In genomic region chr14:105025429-105025828, GRCh38 we compare ENCODE assay signal across 11 cellular contexts. TPM values are rescaled to one million over a fixed set of nuclear protein-coding genes. Genes with fewer than 3 reads are reported as not detected.
A peak's percentile ranks its signal among the peaks of the same experiment; 100 is the strongest.
DNase-seq lines count a peak whose midpoint lies in the region; ATAC-seq, FAIRE-seq and TF ChIP-seq lines count a peak whose summit lies in the region.
"Had no signal": no experiment of that assay in that cellular context is flagged by ENCODE, and none has a peak within 500 bp of the region (broad histone marks: within the 10 kb centered on the region; RNA-seq: fewer than 3 reads in every experiment).

No MANE protein-coding gene starts in this region.

- WGBS in testis, 2 donors: 91 to 93% methylated on average over 6 of the region's 6 CpGs

- H3K27me3 ChIP-seq in SJCRH30 (no peaks in the 10 kb centered on the region), endothelial cell of umbilical vein (ENCODE audit: control insufficient read depth in 2 of 2, insufficient read depth in 2 of 2, low read length in 2 of 2) (no peaks in the 10 kb centered on the region), testis (no peaks in the 10 kb centered on the region)
- H3K27me3 ChIP-seq: pancreas had no signal

- no peak for TF ChIP-seq CTCF in endothelial cell of umbilical vein (IDR thresholded peaks at IDR 0.05; ENCODE audit: extremely low read depth in 1 of 2, insufficient read depth in 1 of 2, low read depth in 1 of 2, low read length in 2 of 2)
- TF ChIP-seq CTCF in testis (IDR thresholded peaks at IDR 0.05): no peak

- H3K27ac ChIP-seq in SJCRH30 (peak overlapping the region; percentile 14; the same call in 1 of the 2 replicates), endothelial cell of umbilical vein (ENCODE audit: insufficient read depth, low read depth, low read length) (peak overlapping the region; percentile 70), testis (no peak overlapping the region)
- H3K27ac ChIP-seq: pancreas, WERI-Rb-1 had no signal

- dilution Hi-C loops in endothelial cell of umbilical vein (cut with MboI; ENCODE audit: extremely low pct_ligation_motif_present, low sequenced_read_pairs): no loop called here

- H3K4me1 ChIP-seq in SJCRH30 (peaks cover 19% of the 10 kb centered on the region), endothelial cell of umbilical vein (ENCODE audit: control insufficient read depth, extremely low read depth, insufficient read depth, low read length) (peaks cover 44% of the 10 kb centered on the region), testis (peaks cover 6% of the 10 kb centered on the region)

- H3K4me3 Mint-ChIP-seq in activated naive CD4-positive, alpha-beta T cell treated with anti-CD3 and anti-CD28 coated beads, Interleukin-2, amount 10 ng/mL, durations not matched to agents 7 days and 5 days: no peak overlapping the region
- no peak overlapping the region for H3K4me3 Mint-ChIP-seq in stimulated activated memory B cell treated with anti-CD40 and anti-IgM and Interleukin-4, amounts not matched to agents 10 μg/mL and 1 μg/mL and 100 μg/mL, for 72 hours

- H3K9me1 ChIP-seq in endothelial cell of umbilical vein (replicated peaks; ENCODE audit: control insufficient read depth, extremely low read depth, insufficient read depth, low read length): no peaks in the 10 kb centered on the region

- H3K27ac Mint-ChIP-seq in activated naive CD4-positive, alpha-beta T cell treated with anti-CD3 and anti-CD28 coated beads, Interleukin-2, amount 10 ng/mL, durations not matched to agents 7 days and 5 days: peak overlapping the region; percentile 58
- H3K27ac Mint-ChIP-seq in stimulated activated memory B cell treated with anti-CD40 and anti-IgM and Interleukin-4, amounts not matched to agents 10 μg/mL and 1 μg/mL and 100 μg/mL, for 72 hours: peak overlapping the region; percentile 86

- FAIRE-seq in endothelial cell of umbilical vein (lab: Jason Lieb, UNC): no peak
- FAIRE-seq: pancreas had no signal

- POLR2A ChIA-PET in endothelial cell of umbilical vein (lab: Charles Lee): no interaction called here

- H3K4me3 ChIP-seq in SJCRH30: no peak overlapping the region
- H3K4me3 ChIP-seq in endothelial cell of umbilical vein (replicated peaks in 1 of 3; ENCODE audit: insufficient read depth in 1 of 3, low read depth in 1 of 3, low read length in 3 of 3): no peak overlapping the region
- no peak overlapping the region for H3K4me3 ChIP-seq in testis
- H3K4me3 ChIP-seq: pancreas had no signal

- H3K9me3 ChIP-seq in SJCRH30 (replicated peaks): no peaks in the 10 kb centered on the region
- peaks cover 2% of the 10 kb centered on the region for H3K9me3 ChIP-seq in endothelial cell of umbilical vein (replicated peaks; ENCODE audit: control insufficient read depth, insufficient read depth, low read length)
- no peaks in the 10 kb centered on the region for H3K9me3 ChIP-seq in testis
- H3K9me3 ChIP-seq: pancreas had no signal

- no peak for TF ChIP-seq POLR2A in endothelial cell of umbilical vein (IDR thresholded peaks at IDR 0.05; ENCODE audit: low read depth, low read length)
- no peak for TF ChIP-seq POLR2A in testis (IDR thresholded peaks at IDR 0.05)

- H3K9me3 Mint-ChIP-seq in activated naive CD4-positive, alpha-beta T cell treated with anti-CD3 and anti-CD28 coated beads, Interleukin-2, amount 10 ng/mL, durations not matched to agents 7 days and 5 days: no peaks in the 10 kb centered on the region
- H3K9me3 Mint-ChIP-seq in stimulated activated memory B cell treated with anti-CD40 and anti-IgM and Interleukin-4, amounts not matched to agents 10 μg/mL and 1 μg/mL and 100 μg/mL, for 72 hours: peaks cover 3% of the 10 kb centered on the region

- no peaks in the 10 kb centered on the region for H3K36me3 ChIP-seq in SJCRH30
- H3K36me3 ChIP-seq in endothelial cell of umbilical vein (ENCODE audit: control insufficient read depth in 2 of 2, extremely low read depth in 1 of 2, insufficient read depth in 2 of 2, low read length in 2 of 2): no peaks in the 10 kb centered on the region
- no peaks in the 10 kb centered on the region for H3K36me3 ChIP-seq in testis (ENCODE audit: low read depth, missing control alignments)
- H3K36me3 ChIP-seq: pancreas had no signal

- H3K36me3 Mint-ChIP-seq in activated naive CD4-positive, alpha-beta T cell treated with anti-CD3 and anti-CD28 coated beads, Interleukin-2, amount 10 ng/mL, durations not matched to agents 7 days and 5 days: no peaks in the 10 kb centered on the region
- peaks cover 5% of the 10 kb centered on the region for H3K36me3 Mint-ChIP-seq in stimulated activated memory B cell treated with anti-CD40 and anti-IgM and Interleukin-4, amounts not matched to agents 10 μg/mL and 1 μg/mL and 100 μg/mL, for 72 hours

- ATAC-seq in stimulated activated memory B cell treated with anti-CD40 and anti-IgM and Interleukin-4, amounts not matched to agents 10 μg/mL and 1 μg/mL and 100 μg/mL, for 72 hours: no peak
- no peak for ATAC-seq in GM18870 (IDR thresholded peaks at IDR 0.05; ENCODE audit: unreplicated experiment)
- no peak for ATAC-seq in HG02588 (IDR thresholded peaks at IDR 0.05; ENCODE audit: unreplicated experiment)
- ATAC-seq: pancreas had no signal

- CTCF ChIA-PET in activated naive CD4-positive, alpha-beta T cell treated with anti-CD3 and anti-CD28 coated beads, Interleukin-2, amount 10 ng/mL, durations not matched to agents 7 days and 5 days (lab: Charles Lee): interaction anchor here (2.0 kb wide), 1 partner anchor 17 kb away, joined by 4 read pairs; no protein-coding TSS in a partner anchor
- CTCF ChIA-PET in endothelial cell of umbilical vein (lab: Charles Lee): interaction anchor here (1.0 to 1.6 kb wide), 3 partner anchors 20 to 55 kb away, joined by 3 to 7 read pairs (median 5); no protein-coding TSS in a partner anchor

- peaks cover 40% of the 10 kb centered on the region for H3K4me1 Mint-ChIP-seq in activated naive CD4-positive, alpha-beta T cell treated with anti-CD3 and anti-CD28 coated beads, Interleukin-2, amount 10 ng/mL, durations not matched to agents 7 days and 5 days
- peaks cover 40% of the 10 kb centered on the region for H3K4me1 Mint-ChIP-seq in stimulated activated memory B cell treated with anti-CD40 and anti-IgM and Interleukin-4, amounts not matched to agents 10 μg/mL and 1 μg/mL and 100 μg/mL, for 72 hours

- intact Hi-C loops in endothelial cell of umbilical vein (cut with micrococcal nuclease) (no loop called here), testis (cut with DNase I; ENCODE audit: low total_unique reads) (loop anchor here (10.0 kb wide), 1 partner anchor 51 kb away; the partner anchor contains the start of gene AHNAK2)

- no peak overlapping the region for H2AFZ ChIP-seq in endothelial cell of umbilical vein (ENCODE audit: low read depth, low read length)

- peaks cover 5% of the 10 kb centered on the region for H3K79me2 ChIP-seq in endothelial cell of umbilical vein (ENCODE audit: control insufficient read depth, insufficient read depth, low read length)

- H3K4me2 ChIP-seq in endothelial cell of umbilical vein (ENCODE audit: insufficient read depth, low read length): peak overlapping the region; percentile 79

- TSS peak; percentile 17 for BruUV-seq in endothelial cell of umbilical vein (replicated peaks; lab: Mats Ljungman, UMichigan)

- H3K27me3 Mint-ChIP-seq in activated naive CD4-positive, alpha-beta T cell treated with anti-CD3 and anti-CD28 coated beads, Interleukin-2, amount 10 ng/mL, durations not matched to agents 7 days and 5 days: no peaks in the 10 kb centered on the region
- no peaks in the 10 kb centered on the region for H3K27me3 Mint-ChIP-seq in stimulated activated memory B cell treated with anti-CD40 and anti-IgM and Interleukin-4, amounts not matched to agents 10 μg/mL and 1 μg/mL and 100 μg/mL, for 72 hours

- H4K20me1 ChIP-seq in endothelial cell of umbilical vein (replicated peaks; ENCODE audit: control insufficient read depth, extremely low read depth, insufficient read depth, low read length): no peaks in the 10 kb centered on the region

- DNase-seq in activated naive CD4-positive, alpha-beta T cell treated with anti-CD3 and anti-CD28 coated beads, Interleukin-2, amount 10 ng/mL, durations not matched to agents 7 days and 5 days: no peak
- no peak for DNase-seq in activated naive CD4-positive, alpha-beta T cell treated with anti-CD3 and anti-CD28 coated beads, Interleukin-2, amount 50 U/mL, for 16 hours
- no peak for DNase-seq in SJCRH30
- DNase-seq in endothelial cell of umbilical vein (ENCODE audit: low read depth, low spot score): no peak
- DNase-seq in testis: no peak
- DNase-seq: DMS79 treated with DMSO at 0.1 percent for 48 hours, pancreas, WERI-Rb-1 had no signal

- H3K9ac ChIP-seq in endothelial cell of umbilical vein (replicated peaks; ENCODE audit: extremely low read depth, insufficient read depth, low read length): peak overlapping the region; percentile 19

RNA-seq across cellular contexts. Expression of gene CDCA4, which starts 4.5 kb away (rescaled TPM):
- total RNA-seq in SJCRH30 (2014; rRNA removed; shearing (Covaris generic)): 92.3 and 98.0 TPM in 2 replicates
- total RNA-seq in endothelial cell of umbilical vein (44.5 and 46.3 TPM in 2 replicates), testis (10 to 100 TPM; 26.2 to 27.5 TPM)
- polyA plus RNA-seq in endothelial cell of umbilical vein (29.9 and 35.5 TPM in 2 replicates), testis (ENCODE audit: insufficient read depth, low read depth, low replicate concordance) (18.3 TPM)
- polyA plus RNA-seq in endothelial cell of umbilical vein (2011; cell fraction: cytosol; rRNA removed): 25.0 and 29.3 TPM in 2 replicates
- 16.5 and 17.0 TPM in 2 replicates for polyA plus RNA-seq in endothelial cell of umbilical vein (2011; cell fraction: nucleus; rRNA removed)
- polyA plus RNA-seq in endothelial cell of umbilical vein (2012): 21.2 and 29.7 TPM in 2 replicates
- polyA minus RNA-seq in endothelial cell of umbilical vein: 17.8 and 19.9 TPM in 2 replicates
- 25.6 TPM for polyA minus RNA-seq in endothelial cell of umbilical vein (2011; cell fraction: cytosol; rRNA and poly(A)+ RNA removed)
- 7.7 and 8.7 TPM in 2 replicates for polyA minus RNA-seq in endothelial cell of umbilical vein (2011; cell fraction: nucleus; rRNA and poly(A)+ RNA removed)

RNA-seq across cellular contexts. Expression of gene GPR132, which starts 39.8 kb away (rescaled TPM):
- 0.40 and 0.63 TPM in 2 replicates for total RNA-seq in SJCRH30 (2014; rRNA removed; shearing (Covaris generic))
- not detected in 2 replicates for total RNA-seq in endothelial cell of umbilical vein
- not detected in 2 replicates for polyA plus RNA-seq in endothelial cell of umbilical vein
- 0.03 TPM in 1 of 2 replicates, not detected in the other for polyA plus RNA-seq in endothelial cell of umbilical vein (2011; cell fraction: cytosol; rRNA removed)
- not detected in 2 replicates for polyA plus RNA-seq in endothelial cell of umbilical vein (2011; cell fraction: nucleus; rRNA removed)
- 0.13 and 0.30 TPM in 2 replicates for polyA plus RNA-seq in endothelial cell of umbilical vein (2012)
- 0.56 TPM in 1 of 2 replicates, not detected in the other for polyA minus RNA-seq in endothelial cell of umbilical vein
- polyA minus RNA-seq in endothelial cell of umbilical vein (2011; cell fraction: cytosol; rRNA and poly(A)+ RNA removed): not detected
- not detected in 2 replicates for polyA minus RNA-seq in endothelial cell of umbilical vein (2011; cell fraction: nucleus; rRNA and poly(A)+ RNA removed)
- 1 to 10 TPM; 2.0 to 2.5 TPM for total RNA-seq in testis
- polyA plus RNA-seq in testis (ENCODE audit: insufficient read depth, low read depth, low replicate concordance): 1.2 TPM

RNA-seq across cellular contexts. Expression of gene CLBA1, which starts 39.8 kb away (rescaled TPM):
- total RNA-seq in SJCRH30 (2014; rRNA removed; shearing (Covaris generic)): 2.6 and 3.0 TPM in 2 replicates
- 5.3 and 5.6 TPM in 2 replicates for total RNA-seq in endothelial cell of umbilical vein
- polyA plus RNA-seq in endothelial cell of umbilical vein: 4.9 and 5.2 TPM in 2 replicates
- polyA plus RNA-seq in endothelial cell of umbilical vein (2011; cell fraction: cytosol; rRNA removed): 4.7 and 5.5 TPM in 2 replicates
- 8.2 and 8.8 TPM in 2 replicates for polyA plus RNA-seq in endothelial cell of umbilical vein (2011; cell fraction: nucleus; rRNA removed)
- 3.3 and 4.7 TPM in 2 replicates for polyA plus RNA-seq in endothelial cell of umbilical vein (2012)
- polyA minus RNA-seq in endothelial cell of umbilical vein: 2.5 and 3.0 TPM in 2 replicates
- polyA minus RNA-seq in endothelial cell of umbilical vein (2011; cell fraction: cytosol; rRNA and poly(A)+ RNA removed): 5.3 TPM
- 2.5 and 3.0 TPM in 2 replicates for polyA minus RNA-seq in endothelial cell of umbilical vein (2011; cell fraction: nucleus; rRNA and poly(A)+ RNA removed)
- 10 to 100 TPM; 27.6 to 53.9 TPM for total RNA-seq in testis
- polyA plus RNA-seq in testis (ENCODE audit: insufficient read depth, low read depth, low replicate concordance): 47.6 TPM

RNA-seq across cellular contexts. Expression of gene AHNAK2, which starts 47.3 kb away (rescaled TPM):
- 1.3 and 1.6 TPM in 2 replicates for total RNA-seq in SJCRH30 (2014; rRNA removed; shearing (Covaris generic))
- total RNA-seq in endothelial cell of umbilical vein (68.7 and 81.9 TPM in 2 replicates), testis (10 to 100 TPM; 10.8 to 12.8 TPM)
- polyA plus RNA-seq in endothelial cell of umbilical vein (16.6 and 17.7 TPM in 2 replicates), testis (ENCODE audit: insufficient read depth, low read depth, low replicate concordance) (15.1 TPM)
- polyA plus RNA-seq in endothelial cell of umbilical vein (2011; cell fraction: cytosol; rRNA removed): 20.2 and 20.8 TPM in 2 replicates
- 86.6 and 90.9 TPM in 2 replicates for polyA plus RNA-seq in endothelial cell of umbilical vein (2011; cell fraction: nucleus; rRNA removed)
- 76.1 and 85.2 TPM in 2 replicates for polyA plus RNA-seq in endothelial cell of umbilical vein (2012)
- 72.8 and 76.9 TPM in 2 replicates for polyA minus RNA-seq in endothelial cell of umbilical vein
- polyA minus RNA-seq in endothelial cell of umbilical vein (2011; cell fraction: cytosol; rRNA and poly(A)+ RNA removed): 25.0 TPM
- 87.1 and 88.1 TPM in 2 replicates for polyA minus RNA-seq in endothelial cell of umbilical vein (2011; cell fraction: nucleus; rRNA and poly(A)+ RNA removed)

Comparison
In these comparisons a context has a peak if more than half of its experiments do, and no peak if none do; other contexts are left out.
1. H3K27ac ChIP-seq: peak in SJCRH30 (single experiment) and endothelial cell of umbilical vein (single experiment); none in testis (0 of 2).